ENCODE assay signal across 8 cellular contexts in the genomic region with DNA sequence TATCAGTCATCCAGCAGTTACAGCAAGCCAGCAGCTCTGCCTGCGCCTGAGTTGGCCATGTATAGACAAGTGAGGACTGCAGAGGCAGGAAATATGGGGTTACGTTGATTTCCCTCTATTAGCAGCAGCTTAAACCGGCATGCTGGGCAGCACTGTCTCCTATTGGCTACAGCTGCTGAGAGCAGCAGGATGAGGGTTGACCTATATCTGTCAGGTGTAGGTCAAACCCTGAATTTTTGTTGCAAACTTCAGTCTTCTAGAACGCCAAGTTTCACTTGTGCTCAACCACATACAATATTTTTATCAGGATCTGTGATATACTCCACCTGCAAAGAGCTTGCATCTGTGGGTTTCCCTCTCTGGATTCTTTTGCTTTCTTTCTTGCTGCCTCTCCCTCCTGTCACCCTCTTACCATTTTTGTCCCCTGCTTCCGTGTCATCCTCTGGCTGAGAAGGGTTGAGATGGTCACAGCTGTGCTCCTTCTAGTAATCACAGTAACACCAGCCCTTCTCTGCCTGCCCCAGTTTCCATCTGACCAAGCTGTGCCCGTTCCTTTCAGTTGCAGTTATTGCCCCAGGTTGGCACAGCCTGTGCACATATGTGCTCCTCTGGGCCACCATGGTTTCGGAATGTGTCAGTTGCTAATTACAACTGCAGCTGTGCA. TPM values are rescaled to one million over a fixed set of nuclear protein-coding genes. Genes with fewer than 3 reads are reported as not detected.
DNase-seq lines count a peak whose midpoint lies in the region; ATAC-seq and TF ChIP-seq lines count a peak whose summit lies in the region.

No MANE protein-coding gene starts in this region.

- WGBS in thymus = 4% methylated on average over 7 of the region's 7 CpGs

- H3K27ac ChIP-seq in foreskin keratinocyte (no peak overlapping the region), thymus (ENCODE audit: low read depth) (peak overlapping the region; percentile 87)

- intact Hi-C loops in activated B cell treated with CpG ODN at 0.5 μM for 24 hours (cut with micrococcal nuclease) = loop anchor here (1.0 to 2.0 kb wide), 6 partner anchors 20 to 246 kb away; a partner anchor contains a TSS

- H3K4me1 Mint-ChIP-seq in activated B cell treated with CpG ODN at 0.5 μM for 24 hours = peaks cover 28% of the 10 kb centered on the region

- ATAC-seq in HG03064 (IDR thresholded peaks at IDR 0.05; ENCODE audit: low read depth, unreplicated experiment) = peak; percentile 86
- peak; percentile 92 for ATAC-seq in activated B cell treated with CpG ODN at 0.5 μM for 24 hours (ENCODE audit: low read depth)
- peak; percentile 72 for ATAC-seq in foreskin keratinocyte

- TF ChIP-seq CTCF in activated B cell treated with CpG ODN at 0.5 μM for 24 hours (IDR thresholded peaks at IDR 0.05) = no peak
- TF ChIP-seq CTCF in foreskin keratinocyte (conservative IDR thresholded peaks at IDR 0.05) = no peak

- POLR2A ChIA-PET in activated B cell treated with CpG ODN at 0.5 μM for 24 hours (lab: Charles Lee) = interaction anchor here (0.6 to 5.0 kb wide), 15 partner anchors 11 to 304 kb away, joined by 3 to 75 read pairs (median 5); a partner anchor contains a TSS

- H3K9me3 ChIP-seq in thymus (ENCODE audit: control insufficient read depth) = no peaks in the 10 kb centered on the region

- DNase-seq in GM19238 (ENCODE audit: insufficient read length, low spot score) = peak; percentile 53
- DNase-seq in activated B cell treated with CpG ODN at 0.5 μM for 24 hours = peak; percentile 48
- peak; percentile 49 to 70 for DNase-seq in foreskin keratinocyte
- no peak for DNase-seq in RKO (ENCODE audit: low spot score)
- no peak for DNase-seq in HK-2 (ENCODE audit: unreplicated experiment)
- DNase-seq in NCI-H1105 (lab: John Stamatoyannopoulos, UW) = no peak

- H3K36me3 Mint-ChIP-seq in activated B cell treated with CpG ODN at 0.5 μM for 24 hours (ENCODE audit: low read depth) = no peaks in the 10 kb centered on the region

- H3K27me3 Mint-ChIP-seq in activated B cell treated with CpG ODN at 0.5 μM for 24 hours = no peaks in the 10 kb centered on the region

- H3K27ac Mint-ChIP-seq in activated B cell treated with CpG ODN at 0.5 μM for 24 hours = peak overlapping the region; percentile 79

- CTCF ChIA-PET in activated B cell treated with CpG ODN at 0.5 μM for 24 hours (lab: Charles Lee) = interaction anchor here (0.8 to 1.6 kb wide), 6 partner anchors 25 to 264 kb away, joined by 3 to 6 read pairs (median 4); no protein-coding TSS in a partner anchor

- H3K4me3 ChIP-seq in thymus (ENCODE audit: low read length) = peak overlapping the region; percentile 32

- no peaks in the 10 kb centered on the region for H3K9me3 Mint-ChIP-seq in activated B cell treated with CpG ODN at 0.5 μM for 24 hours

- H3K4me1 ChIP-seq in foreskin keratinocyte = peaks cover 10% of the 10 kb centered on the region
- peaks cover 28% of the 10 kb centered on the region for H3K4me1 ChIP-seq in thymus (ENCODE audit: control insufficient read depth, insufficient read depth, low read length)

- no peaks in the 10 kb centered on the region for H3K36me3 ChIP-seq in thymus (ENCODE audit: control insufficient read depth, insufficient read depth)

- H3K27me3 ChIP-seq in foreskin keratinocyte = no peaks in the 10 kb centered on the region
- H3K27me3 ChIP-seq in thymus (ENCODE audit: control insufficient read depth, insufficient read depth) = no peaks in the 10 kb centered on the region

- peak overlapping the region; percentile 69 for H3K4me3 Mint-ChIP-seq in activated B cell treated with CpG ODN at 0.5 μM for 24 hours

RNA-seq across cellular contexts. Expression of a gene that starts 23.8 kb away (rescaled TPM):
- total RNA-seq in activated B cell treated with CpG ODN at 0.5 μM for 24 hours (32.4 and 37.4 TPM in 2 replicates), foreskin keratinocyte (2.1 and 2.2 TPM in 2 replicates)
- polyA plus RNA-seq in foreskin keratinocyte (0.57 and 0.66 TPM in 2 replicates), thymus (29.0 TPM)

Comparison
In these comparisons a context has a peak if more than half of its experiments do, and no peak if none do; other contexts are left out.
1. DNase-seq: peak in GM19238 (single experiment), activated B cell treated with CpG ODN at 0.5 μM for 24 hours (single experiment) and foreskin keratinocyte (2 of 2); none in RKO (single experiment), HK-2 (single experiment) and NCI-H1105 (single experiment).
2. RNA of a gene that starts 23.8 kb away (total RNA-seq): 32.4 to 37.4 TPM in activated B cell treated with CpG ODN at 0.5 μM for 24 hours; 2.1 to 2.2 TPM in foreskin keratinocyte; every median in the first group is over 10 times any median in the second.
3. Peak in every context shown above with its lines, with median percentiles within 50 percentile points of each other: ATAC-seq.